Comparison of ENCODE assay signal across 15 cellular contexts in genomic region chr15:90024406-90024805, GRCh38.
"Had no signal": no experiment of that assay in that cellular context is flagged by ENCODE, and none has a peak within 500 bp of the region (broad histone marks: within the 10 kb centered on the region; RNA-seq: fewer than 3 reads in every experiment).

No MANE protein-coding gene starts in this region.

- H3K27me3 ChIP-seq: adrenal gland, testis had no signal

- DNase-seq: activated CD4-positive, alpha-beta T cell treated with anti-CD3 and anti-CD28 coated beads, Interleukin-2, amount 50 U/mL, for 48 hours; activated CD4-positive, CD25-positive, alpha-beta regulatory T cell treated with anti-CD3 and anti-CD28 coated beads, Interleukin-2, amount 50 U/mL, for 72 hours; activated CD8-positive, alpha-beta memory T cell treated with anti-CD3 and anti-CD28 coated beads, Interleukin-2, amount 10 ng/mL, durations not matched to agents 7 days and 5 days; activated gamma-delta T cell treated with Interleukin-2 at 50 U/mL for 16 hours; activated T-cell treated with anti-CD3 and anti-CD28 coated beads, Interleukin-2, amount 50 U/mL, for 48 hours; adrenal gland; caudate nucleus; cortex of kidney; effector memory CD4-positive, alpha-beta T cell; midbrain; stimulated activated CD4-positive, alpha-beta T cell treated with anti-CD3 and anti-CD28 coated beads, Interleukin-15, amount 100 ng/mL, for 24 hours; stimulated activated CD4-positive, alpha-beta T cell treated with anti-CD3 and anti-CD28 coated beads, Interleukin-4, amount 100 ng/mL, for 24 hours; testis had no signal

- H3K27me3 Mint-ChIP-seq: activated CD8-positive, alpha-beta memory T cell treated with anti-CD3 and anti-CD28 coated beads, Interleukin-2, amount 10 ng/mL, durations not matched to agents 7 days and 5 days; stimulated activated naive CD8-positive, alpha-beta T cell treated with anti-CD3 and anti-CD28 coated beads, Interleukin-15, amount 100 ng/mL, for 72 hours had no signal

- H3K27ac ChIP-seq: adrenal gland, testis had no signal

- H3K27ac Mint-ChIP-seq: activated CD8-positive, alpha-beta memory T cell treated with anti-CD3 and anti-CD28 coated beads, Interleukin-2, amount 10 ng/mL, durations not matched to agents 7 days and 5 days; stimulated activated naive CD8-positive, alpha-beta T cell treated with anti-CD3 and anti-CD28 coated beads, Interleukin-15, amount 100 ng/mL, for 72 hours; T-helper 2 cell treated with Interferon-gamma antibody and Interleukin-4, amounts not matched to agents 5 μg/mL and 100 μg/mL, for 36 hours had no signal

- H3K9me3 Mint-ChIP-seq: stimulated activated naive CD8-positive, alpha-beta T cell treated with anti-CD3 and anti-CD28 coated beads, Interleukin-15, amount 100 ng/mL, for 72 hours had no signal

- ATAC-seq: activated CD8-positive, alpha-beta memory T cell treated with anti-CD3 and anti-CD28 coated beads, Interleukin-2, amount 10 ng/mL, durations not matched to agents 7 days and 5 days; stimulated activated naive CD8-positive, alpha-beta T cell treated with anti-CD3 and anti-CD28 coated beads, Interleukin-15, amount 100 ng/mL, for 72 hours had no signal

- H3K4me3 Mint-ChIP-seq: activated CD8-positive, alpha-beta memory T cell treated with anti-CD3 and anti-CD28 coated beads, Interleukin-2, amount 10 ng/mL, durations not matched to agents 7 days and 5 days; stimulated activated naive CD8-positive, alpha-beta T cell treated with anti-CD3 and anti-CD28 coated beads, Interleukin-15, amount 100 ng/mL, for 72 hours; T-helper 2 cell treated with Interferon-gamma antibody and Interleukin-4, amounts not matched to agents 5 μg/mL and 100 μg/mL, for 36 hours had no signal

- H3K9me3 ChIP-seq: adrenal gland, testis had no signal
